14 cellular contexts compared by ENCODE assay signal in genomic region chr13:109734002-109734785, GRCh38.
"Had no signal": no experiment of that assay in that cellular context is flagged by ENCODE, and none has a peak within 500 bp of the region (broad histone marks: within the 10 kb centered on the region; RNA-seq: fewer than 3 reads in every experiment).

No MANE protein-coding gene starts in this region.

- H3K4me3 ChIP-seq: body of pancreas, lower lobe of right lung, right atrium auricular region, tibial nerve had no signal

- H3K27me3 ChIP-seq: body of pancreas, right atrium auricular region, tibial nerve had no signal

- H3K27ac ChIP-seq: body of pancreas, lower lobe of right lung, right atrium auricular region, tibial nerve had no signal

- H3K36me3 Mint-ChIP-seq: mesothelial cell of epicardium, naive B cell had no signal

- H3K36me3 ChIP-seq: lower lobe of right lung, right atrium auricular region, tibial nerve had no signal

- ATAC-seq: body of pancreas, WTC11 had no signal

- H3K9me3 ChIP-seq: body of pancreas, lower lobe of right lung, right atrium auricular region, tibial nerve had no signal

- DNase-seq: activated CD4-positive, alpha-beta T cell treated with anti-CD3 and anti-CD28 coated beads for 48 hours; activated naive CD4-positive, alpha-beta T cell treated with anti-CD3 and anti-CD28 coated beads, Interleukin-2, amount 50 U/mL, for 16 hours; amniotic stem cell; body of pancreas; dermis blood vessel endothelial cell; lower lobe of right lung; naive B cell; posterior cingulate gyrus; small intestine had no signal

- H3K4me1 Mint-ChIP-seq: central memory CD8-positive, alpha-beta T cell had no signal

- H3K4me1 ChIP-seq: body of pancreas, lower lobe of right lung, tibial nerve had no signal

- H3K9me3 Mint-ChIP-seq: mesothelial cell of epicardium had no signal

- H3K27ac Mint-ChIP-seq: mesothelial cell of epicardium, naive B cell, WTC11 had no signal

- H3K27me3 Mint-ChIP-seq: central memory CD8-positive, alpha-beta T cell had no signal

- H3K4me3 Mint-ChIP-seq: central memory CD8-positive, alpha-beta T cell; mesothelial cell of epicardium; naive B cell; WTC11 had no signal
